ENCODE assay signal across 8 cellular contexts in the genomic region with DNA sequence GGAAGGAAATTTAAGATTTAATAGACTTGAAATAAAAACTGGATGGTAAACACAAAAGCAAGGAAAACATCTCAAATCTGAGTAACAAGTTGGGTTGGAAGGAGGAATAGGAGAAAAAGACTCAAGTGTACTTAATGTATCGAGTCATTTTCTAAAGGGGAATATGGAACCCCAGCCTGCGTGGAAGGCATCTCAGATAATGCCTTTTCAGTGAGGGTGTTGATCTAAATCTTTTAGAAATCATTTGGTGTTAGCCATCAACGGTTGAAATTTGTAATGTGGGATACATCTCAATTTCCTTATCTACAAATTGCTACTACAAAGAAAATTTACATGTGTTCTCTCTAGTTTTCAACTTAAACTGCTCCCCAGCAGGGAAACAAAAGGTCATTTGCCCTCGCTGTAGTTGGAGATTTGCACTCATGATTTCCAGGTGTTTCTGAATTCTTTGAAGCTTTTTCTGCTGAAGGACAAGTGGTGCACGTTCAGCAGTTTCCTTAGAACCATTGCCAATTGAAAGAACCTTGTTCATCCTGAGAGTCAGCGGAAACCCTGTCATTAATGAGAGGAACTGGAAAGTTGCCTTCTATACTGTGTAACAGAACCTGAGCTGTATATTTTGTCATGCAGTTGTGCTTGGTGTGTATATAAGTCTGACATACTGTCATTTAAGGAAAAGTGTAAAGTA. TPM values are rescaled to one million over a fixed set of nuclear protein-coding genes. Genes with fewer than 3 reads are reported as not detected.
DNase-seq lines count a peak whose midpoint lies in the region; ATAC-seq and TF ChIP-seq lines count a peak whose summit lies in the region.

No MANE protein-coding gene starts in this region.

- H3K27me3 Mint-ChIP-seq in activated naive CD4-positive, alpha-beta T cell treated with anti-CD3 and anti-CD28 coated beads, Interleukin-2, amount 10 ng/mL, durations not matched to agents 7 days and 5 days = no peaks in the 10 kb centered on the region
- no peaks in the 10 kb centered on the region for H3K27me3 Mint-ChIP-seq in activated CD4-positive, alpha-beta memory T cell treated with anti-CD3 and anti-CD28 coated beads for 36 hours

- POLR2A ChIA-PET in activated CD4-positive, alpha-beta memory T cell treated with anti-CD3 and anti-CD28 coated beads for 36 hours (lab: Charles Lee) = interaction anchor here (0.8 to 4.0 kb wide), 4 partner anchors 10 to 38 kb away, joined by 3 to 53 read pairs (median 5); no protein-coding TSS in a partner anchor

- no peaks in the 10 kb centered on the region for H3K9me3 Mint-ChIP-seq in activated naive CD4-positive, alpha-beta T cell treated with anti-CD3 and anti-CD28 coated beads, Interleukin-2, amount 10 ng/mL, durations not matched to agents 7 days and 5 days
- no peaks in the 10 kb centered on the region for H3K9me3 Mint-ChIP-seq in activated CD4-positive, alpha-beta memory T cell treated with anti-CD3 and anti-CD28 coated beads for 36 hours

- 13 to 15% methylated on average over 6 of the region's 6 CpGs for WGBS in gastroesophageal sphincter (ENCODE audit: low coverage in 1 of 2), 2 donors

- no peak for TF ChIP-seq CTCF in gastroesophageal sphincter (IDR thresholded peaks at IDR 0.05)

- peak overlapping the region in 1 of 2 donors; percentile 77 for H3K4me3 ChIP-seq in gastroesophageal sphincter
- H3K4me3 ChIP-seq in stomach smooth muscle (ENCODE audit: low read length in 2 of 2) = peak overlapping the region; percentile 40 to 88

- H3K27ac ChIP-seq in gastroesophageal sphincter = peak overlapping the region in 3 of 4 donors; percentile 14 to 97 (median 96)
- H3K27ac ChIP-seq in stomach smooth muscle (ENCODE audit: low read length) = no peak overlapping the region

- no peak for TF ChIP-seq POLR2A in gastroesophageal sphincter (IDR thresholded peaks at IDR 0.05)

- peak overlapping the region; percentile 99 for H3K4me3 Mint-ChIP-seq in activated naive CD4-positive, alpha-beta T cell treated with anti-CD3 and anti-CD28 coated beads, Interleukin-2, amount 10 ng/mL, durations not matched to agents 7 days and 5 days
- H3K4me3 Mint-ChIP-seq in activated CD4-positive, alpha-beta memory T cell treated with anti-CD3 and anti-CD28 coated beads for 36 hours = peak overlapping the region; percentile 94

- no peaks in the 10 kb centered on the region for H3K9me3 ChIP-seq in gastroesophageal sphincter
- no peaks in the 10 kb centered on the region for H3K9me3 ChIP-seq in stomach smooth muscle (ENCODE audit: control insufficient read depth in 2 of 2, low read length in 2 of 2)

- peaks cover 52% of the 10 kb centered on the region for H3K36me3 Mint-ChIP-seq in activated naive CD4-positive, alpha-beta T cell treated with anti-CD3 and anti-CD28 coated beads, Interleukin-2, amount 10 ng/mL, durations not matched to agents 7 days and 5 days
- peaks cover 54% of the 10 kb centered on the region for H3K36me3 Mint-ChIP-seq in activated CD4-positive, alpha-beta memory T cell treated with anti-CD3 and anti-CD28 coated beads for 36 hours

- CTCF ChIA-PET in activated naive CD4-positive, alpha-beta T cell treated with anti-CD3 and anti-CD28 coated beads, Interleukin-2, amount 10 ng/mL, durations not matched to agents 7 days and 5 days (lab: Charles Lee) = interaction anchor here (0.8 to 2.3 kb wide), 6 partner anchors 12 to 132 kb away, joined by 3 to 9 read pairs (median 4); a partner anchor contains a TSS
- CTCF ChIA-PET in activated CD4-positive, alpha-beta memory T cell treated with anti-CD3 and anti-CD28 coated beads for 36 hours (lab: Charles Lee) = interaction anchor here (0.8 to 4.0 kb wide), 4 partner anchors 23 to 102 kb away, joined by 3 to 13 read pairs (median 4); no protein-coding TSS in a partner anchor

- peak overlapping the region in 1 of 2 donors; percentile 85 for H3K9ac ChIP-seq in stomach smooth muscle (ENCODE audit: low read length in 2 of 2)

- TF ChIP-seq EP300 in gastroesophageal sphincter (IDR thresholded peaks at IDR 0.05) = no peak

- H3K36me3 ChIP-seq in gastroesophageal sphincter (peaks cover 12 to 51% of the 10 kb centered on the region in 2 donors), stomach smooth muscle (ENCODE audit: control insufficient read depth in 2 of 2, insufficient read depth in 2 of 2, low read length in 2 of 2) (peaks cover 33 to 37% of the 10 kb centered on the region in 2 donors)

- ATAC-seq in gastroesophageal sphincter (no peak), GM21825 (IDR thresholded peaks at IDR 0.05; ENCODE audit: unreplicated experiment) (no peak), HG02852 (IDR thresholded peaks at IDR 0.05; ENCODE audit: unreplicated experiment) (no peak)

- H3K4me1 ChIP-seq in gastroesophageal sphincter (peaks cover 8 to 34% (median 20%) of the 10 kb centered on the region in 3 donors), stomach smooth muscle (ENCODE audit: control insufficient read depth, insufficient read depth, low read length) (peaks cover 21% of the 10 kb centered on the region)

- peaks cover 41% of the 10 kb centered on the region for H3K4me1 Mint-ChIP-seq in activated naive CD4-positive, alpha-beta T cell treated with anti-CD3 and anti-CD28 coated beads, Interleukin-2, amount 10 ng/mL, durations not matched to agents 7 days and 5 days
- peaks cover 27% of the 10 kb centered on the region for H3K4me1 Mint-ChIP-seq in activated CD4-positive, alpha-beta memory T cell treated with anti-CD3 and anti-CD28 coated beads for 36 hours (ENCODE audit: low read depth)

- intact Hi-C loops in activated CD4-positive, alpha-beta memory T cell treated with anti-CD3 and anti-CD28 coated beads for 36 hours (cut with micrococcal nuclease) = loop anchor here (2.0 to 5.0 kb wide), 3 partner anchors 21 to 232 kb away; a partner anchor contains a TSS

- DNase-seq in activated naive CD4-positive, alpha-beta T cell treated with anti-CD3 and anti-CD28 coated beads, Interleukin-2, amount 10 ng/mL, durations not matched to agents 7 days and 5 days = no peak
- no peak for DNase-seq in activated naive CD4-positive, alpha-beta T cell (lab: John Stamatoyannopoulos, UW)
- no peak for DNase-seq in activated CD4-positive, alpha-beta memory T cell treated with anti-CD3 and anti-CD28 coated beads for 36 hours
- DNase-seq in NCI-H524 (lab: John Stamatoyannopoulos, UW) = no peak

- peak overlapping the region; percentile 99 for H3K27ac Mint-ChIP-seq in activated naive CD4-positive, alpha-beta T cell treated with anti-CD3 and anti-CD28 coated beads, Interleukin-2, amount 10 ng/mL, durations not matched to agents 7 days and 5 days
- peak overlapping the region; percentile 98 for H3K27ac Mint-ChIP-seq in activated CD4-positive, alpha-beta memory T cell treated with anti-CD3 and anti-CD28 coated beads for 36 hours

- H3K27me3 ChIP-seq in gastroesophageal sphincter (no peaks in the 10 kb centered on the region), stomach smooth muscle (ENCODE audit: control insufficient read depth in 1 of 2, insufficient read depth in 2 of 2, low read length in 2 of 2) (no peaks in the 10 kb centered on the region)

RNA-seq across cellular contexts. Expression of a gene that starts 2.2 kb away (rescaled TPM):
- total RNA-seq in activated CD4-positive, alpha-beta memory T cell treated with anti-CD3 and anti-CD28 coated beads for 36 hours = 100 to 1,000 TPM; 897 to 926 TPM
- 100 to 1,000 TPM; 259 to 375 (median 354) TPM for total RNA-seq in gastroesophageal sphincter

RNA-seq across cellular contexts. Expression of a gene that starts 12.6 kb away (rescaled TPM):
- total RNA-seq in activated CD4-positive, alpha-beta memory T cell treated with anti-CD3 and anti-CD28 coated beads for 36 hours = 100 to 1,000 TPM; 218 to 221 TPM
- total RNA-seq in gastroesophageal sphincter = 10 to 100 TPM; 54.2 to 73.2 (median 69.6) TPM

RNA-seq across cellular contexts. Expression of a gene that starts 30.4 kb away (rescaled TPM):
- not detected for total RNA-seq in activated CD4-positive, alpha-beta memory T cell treated with anti-CD3 and anti-CD28 coated beads for 36 hours
- total RNA-seq in gastroesophageal sphincter = under 1 TPM in 1 of 4 donors, not detected in 3; 0.13 TPM

RNA-seq across cellular contexts. Expression of a gene that starts 45.2 kb away (rescaled TPM):
- 10 to 100 TPM; 13.0 to 14.7 TPM for total RNA-seq in activated CD4-positive, alpha-beta memory T cell treated with anti-CD3 and anti-CD28 coated beads for 36 hours
- 10 to 100 TPM; 14.8 to 41.9 (median 20.3) TPM for total RNA-seq in gastroesophageal sphincter

RNA-seq across cellular contexts. Expression of a gene that starts 47.0 kb away (rescaled TPM):
- 10 to 100 TPM; 27.5 to 29.7 TPM for total RNA-seq in activated CD4-positive, alpha-beta memory T cell treated with anti-CD3 and anti-CD28 coated beads for 36 hours
- total RNA-seq in gastroesophageal sphincter = 10 to 100 TPM; 12.1 to 19.6 (median 17.4) TPM
